ENCODE assay signal across 7 cellular contexts in the genomic region with DNA sequence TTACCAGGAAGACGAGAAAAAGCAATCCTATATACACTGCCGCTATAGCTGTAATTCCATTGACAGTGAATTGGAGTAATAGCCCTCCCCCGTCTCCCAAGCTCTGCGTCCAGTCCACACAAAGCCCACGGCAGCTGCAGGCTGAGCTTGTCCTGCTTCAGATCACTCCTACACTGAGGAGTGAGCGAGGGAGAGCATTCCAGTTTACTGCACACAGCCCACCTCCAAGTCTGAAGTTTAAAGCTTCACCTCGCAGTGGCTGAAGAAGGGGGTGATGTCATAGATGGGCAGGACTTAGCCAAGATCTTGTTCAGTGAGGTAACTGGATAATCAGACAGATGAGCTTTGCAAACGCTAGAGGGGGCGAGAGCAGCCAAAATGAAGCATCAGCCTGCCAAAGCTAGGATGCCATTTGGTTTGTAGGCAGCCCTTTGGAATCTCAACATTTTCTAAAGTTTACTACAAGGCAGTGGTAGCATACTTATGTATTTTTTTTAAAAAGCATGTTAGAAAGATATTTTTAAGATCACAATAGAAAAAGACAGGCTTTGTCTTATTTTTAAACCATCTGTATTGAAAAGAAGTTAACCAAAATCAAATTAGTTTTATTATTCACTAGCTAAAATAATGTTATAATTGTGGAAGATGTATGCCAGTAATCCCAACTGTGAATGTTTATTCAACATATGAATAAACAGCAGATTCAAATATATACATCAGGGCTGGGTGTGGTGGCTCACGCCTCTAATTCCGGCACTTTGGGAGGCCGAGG. TPM values are rescaled to one million over a fixed set of nuclear protein-coding genes. Genes with fewer than 3 reads are reported as not detected.
DNase-seq lines count a peak whose midpoint lies in the region; ATAC-seq, FAIRE-seq and TF ChIP-seq lines count a peak whose summit lies in the region.

A gene (minus strand): TSS at position 213 of the 772 bp plus-strand sequence. CDS start 10,106 bp downstream, outside the sequence.

- H4K20me1 ChIP-seq in HCT116 (ENCODE audit: insufficient read depth): no peaks in the 10 kb centered on the region

- no peaks in the 10 kb centered on the region for H3K9me2 ChIP-seq in HCT116 (ENCODE audit: insufficient read depth)

- CTCF ChIA-PET in HCT116 (lab: Charles Lee): no interaction called here
- CTCF ChIA-PET in Panc1 (lab: Charles Lee): interaction anchor here (0.6 kb wide), 1 partner anchor 13 kb away, joined by 3 read pairs; no protein-coding TSS in a partner anchor

- peak; percentile 80 for TF ChIP-seq RAD21 in HCT116 (IDR thresholded peaks at IDR 0.05; ENCODE audit: low read depth)

- POLR2A ChIA-PET in HCT116 (lab: Charles Lee) (no interaction called here), Panc1 (lab: Charles Lee) (no interaction called here)

- BruUV-seq in HCT116 (replicated peaks; lab: Mats Ljungman, UMichigan) (no TSS peak), Panc1 (replicated peaks; lab: Mats Ljungman, UMichigan) (no TSS peak)

- peaks cover 0 to 5% of the 10 kb centered on the region in 2 experiments; a peak in 1 of 4 replicates for H3K4me1 ChIP-seq in HCT116 (ENCODE audit: control insufficient read depth in 1 of 2, insufficient read depth in 2 of 2, low read length in 2 of 2)
- H3K4me1 ChIP-seq in Panc1 (ENCODE audit: control insufficient read depth, insufficient read depth, low read length): no peaks in the 10 kb centered on the region
- peaks cover 0 to 20% (median 5%) of the 10 kb centered on the region in 4 donors for H3K4me1 ChIP-seq in stomach

- TF ChIP-seq CTCF in HCT116 (IDR thresholded peaks at IDR 0.05 in 2 of 3, conservative IDR thresholded peaks at IDR 0.05 in 1 of 3; ENCODE audit: borderline replicate concordance in 1 of 3, insufficient read depth in 1 of 3, low read depth in 2 of 3, low read length in 2 of 3) (peak; percentile 36 to 70 (median 70); a peak in 5 of 6 replicates), LNCAP (IDR thresholded peaks at IDR 0.05) (peak; percentile 86), Panc1 (IDR thresholded peaks at IDR 0.05) (peak; percentile 75), stomach (IDR thresholded peaks at IDR 0.05) (peak in 5 of 7 experiments; percentile 43 to 91 (median 63))

- TF ChIP-seq POLR2A in GM12891 (IDR thresholded peaks at IDR 0.05; ENCODE audit: low read depth, low read length): no peak
- no peak for TF ChIP-seq POLR2A in HCT116 (IDR thresholded peaks at IDR 0.05; ENCODE audit: borderline replicate concordance, extremely low read depth, insufficient read depth, insufficient read length)
- peak in 2 of 4 donors; percentile 91 to 94 for TF ChIP-seq POLR2A in stomach (IDR thresholded peaks at IDR 0.05)

- peak within 1 kb of the TSS; percentile 67 for H2AFZ ChIP-seq in HCT116 (ENCODE audit: low read depth, low read length, poor library complexity, severe bottlenecking)

- in situ Hi-C loops in Panc1 (cut with HindIII; ENCODE audit: low pct_unique_long_range_greater_than_20kb, low sequenced_read_pairs): no loop called here

- peak within 1 kb of the TSS; percentile 5; the same call in 1 of the 2 replicates for H3K9ac ChIP-seq in HCT116 (ENCODE audit: low read length)

- H3K27ac ChIP-seq in HCT116 (ENCODE audit: low read depth, low read length) (no peak within 1 kb of the TSS), Panc1 (ENCODE audit: low read length) (no peak within 1 kb of the TSS), stomach (peak within 1 kb of the TSS; percentile 68 to 88 (median 82))

- intact Hi-C loops in HCT116 (cut with micrococcal nuclease): loop anchor here (1.0 to 10.0 kb wide), 3 partner anchors 377 to 900 kb away; no protein-coding TSS in a partner anchor
- intact Hi-C loops in Panc1 (cut with micrococcal nuclease; ENCODE audit: unreplicated experiment): no loop called here
- intact Hi-C loops in left colon (cut with DNase I, micrococcal nuclease): no loop called here
- intact Hi-C loops in stomach (cut with DNase I; ENCODE audit: low total_unique reads): no loop called here

- H3K36me3 ChIP-seq in HCT116 (ENCODE audit: control insufficient read depth in 1 of 2, insufficient read depth in 2 of 2, low read length in 2 of 2) (no peaks in the 10 kb centered on the region), Panc1 (ENCODE audit: control insufficient read depth, insufficient read depth, low read length) (no peaks in the 10 kb centered on the region), stomach (no peaks in the 10 kb centered on the region)

- DNase-seq in GM12891 (ENCODE audit: insufficient read length, low spot score): peak; percentile 4
- peak; percentile 83 for DNase-seq in HCT116 (ENCODE audit: low read depth, low spot score)
- DNase-seq in Panc1 (ENCODE audit: low read depth, low spot score): peak; percentile 78
- peak; percentile 61 to 89 for DNase-seq in dermis microvascular lymphatic vessel endothelial cell (ENCODE audit: low read depth in 2 of 2)
- DNase-seq in left colon: peak; percentile 72 to 79
- peak; percentile 85 for DNase-seq in stomach

- peak within 1 kb of the TSS; percentile 75 for H3K4me2 ChIP-seq in HCT116 (ENCODE audit: low read length)

- H3K27me3 ChIP-seq in HCT116 (ENCODE audit: insufficient read depth, low read length): no peaks in the 10 kb centered on the region
- H3K27me3 ChIP-seq in Panc1 (ENCODE audit: control insufficient read depth, insufficient read depth, low read length): no peaks in the 10 kb centered on the region
- no peaks in the 10 kb centered on the region for H3K27me3 ChIP-seq in stomach

- RAD21 ChIA-PET in HCT116 (lab: Charles Lee; ENCODE audit: low non-redundant PET in 1 of 2, low total read pairs in 2 of 2, uncharacterized antibody in 2 of 2, unreplicated experiment in 2 of 2): no interaction called here

- no peaks in the 10 kb centered on the region for H3K79me2 ChIP-seq in HCT116 (ENCODE audit: insufficient read depth, low read length)

- ATAC-seq in HCT116 (peak; percentile 99), Panc1 (peak; percentile 95), left colon (peak; percentile 98)

- H3K4me3 ChIP-seq in HCT116 (replicated peaks in 1 of 2; ENCODE audit: low read depth in 1 of 2, low read length in 2 of 2): peak within 1 kb of the TSS; percentile 43 to 55
- H3K4me3 ChIP-seq in Panc1 (ENCODE audit: low read depth in 2 of 2, low read length in 2 of 2): peak within 1 kb of the TSS; percentile 26 to 33
- peak within 1 kb of the TSS; percentile 46 to 55 (median 51) for H3K4me3 ChIP-seq in stomach

- peak; percentile 78 for FAIRE-seq in GM12891 (lab: Jason Lieb, UNC)

- 17 to 29% (median 23%) methylated on average over 12 of the region's 12 CpGs for WGBS in stomach, 5 donors

- TF ChIP-seq EP300 in stomach (IDR thresholded peaks at IDR 0.05): no peak

- H3K9me3 ChIP-seq in HCT116 (ENCODE audit: control insufficient read depth in 1 of 2, insufficient read depth in 1 of 2, low read depth in 1 of 2, low read length in 2 of 2): no peaks in the 10 kb centered on the region
- H3K9me3 ChIP-seq in Panc1 (ENCODE audit: control insufficient read depth, insufficient read depth, low read depth, low read length): no peaks in the 10 kb centered on the region
- H3K9me3 ChIP-seq in stomach: no peaks in the 10 kb centered on the region

TF ChIP-seq in GM12891, 5 proteins besides CTCF, POLR2A, EP300 and RAD21:
- TF ChIP-seq POU2F2 (IDR thresholded peaks at IDR 0.05; ENCODE audit: low read depth, low read length) (no peak), SPI1 (IDR thresholded peaks at IDR 0.05; ENCODE audit: low read depth, low read length) (no peak), TAF1 (IDR thresholded peaks at IDR 0.05; ENCODE audit: low read depth, low read length) (no peak), PAX5 (IDR thresholded peaks at IDR 0.05; ENCODE audit: insufficient read depth, low read length, severe bottlenecking) (no peak), POLR2AphosphoS5 (IDR thresholded peaks at IDR 0.05; ENCODE audit: low read depth, low read length) (no peak)
TF ChIP-seq in GM12891: peak in this region for 0.

TF ChIP-seq in HCT116, 20 proteins besides CTCF, POLR2A, EP300 and RAD21:
- TF ChIP-seq, protein P1, sequence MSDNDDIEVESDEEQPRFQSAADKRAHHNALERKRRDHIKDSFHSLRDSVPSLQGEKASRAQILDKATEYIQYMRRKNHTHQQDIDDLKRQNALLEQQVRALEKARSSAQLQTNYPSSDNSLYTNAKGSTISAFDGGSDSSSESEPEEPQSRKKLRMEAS (IDR thresholded peaks at IDR 0.05): no peak
- TF ChIP-seq SP1 (IDR thresholded peaks at IDR 0.05; ENCODE audit: low read depth) (no peak), POLR2AphosphoS5 (IDR thresholded peaks at IDR 0.05; ENCODE audit: low read depth, low read length) (0 out of 2 replicates have a peak, but pooled peaks have one; percentile 32), EZH2 (IDR thresholded peaks at IDR 0.05) (no peak), SRF (IDR thresholded peaks at IDR 0.05; ENCODE audit: low read depth) (no peak), JUND (IDR thresholded peaks at IDR 0.05) (no peak), YY1 (IDR thresholded peaks at IDR 0.05; ENCODE audit: extremely low read depth, insufficient replicate concordance, low read depth, low read length) (no peak), TCF7L2 (IDR thresholded peaks at IDR 0.05; ENCODE audit: borderline replicate concordance, extremely low read depth, insufficient read depth, insufficient read length) (no peak), CBX3 (IDR thresholded peaks at IDR 0.05; ENCODE audit: low read depth) (0 out of 2 replicates have a peak, but pooled peaks have one; percentile 21)
- TF ChIP-seq, protein P2, sequence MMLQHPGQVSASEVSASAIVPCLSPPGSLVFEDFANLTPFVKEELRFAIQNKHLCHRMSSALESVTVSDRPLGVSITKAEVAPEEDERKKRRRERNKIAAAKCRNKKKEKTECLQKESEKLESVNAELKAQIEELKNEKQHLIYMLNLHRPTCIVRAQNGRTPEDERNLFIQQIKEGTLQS (IDR thresholded peaks at IDR 0.05): no peak

RNA-seq across cellular contexts. Expression of the gene that starts here (rescaled TPM):
- not detected for polyA plus RNA-seq in GM12891 (2012; ENCODE audit: low read depth, missing spikeins)
- total RNA-seq in HCT116 (2021; ENCODE audit: unreplicated experiment): 1.5 TPM
- 0.06 and 0.27 TPM in 2 replicates for polyA plus RNA-seq in HCT116 (2012)
- 0.67 TPM for total RNA-seq in Panc1 (2021; ENCODE audit: unreplicated experiment)
- polyA plus RNA-seq in Panc1 (2012; ENCODE audit: insufficient read length): 0.19 TPM
- total RNA-seq in dermis microvascular lymphatic vessel endothelial cell: 0.90 and 1.4 TPM in 2 replicates
- 1 to 10 TPM; 1.3 to 4.2 TPM for total RNA-seq in left colon
- 10 to 100 TPM in 3 of 5 donors, 1 to 10 TPM in 1, not detected in 1; 2.3 to 38.2 (median 21.3) TPM for total RNA-seq in stomach
- 1 to 10 TPM; 1.7 to 8.0 (median 2.8) TPM for polyA plus RNA-seq in stomach

Comparison
In these comparisons a context has a peak if more than half of its experiments do, and no peak if none do; other contexts are left out.
1. Peak in DNase-seq, ATAC-seq and H3K4me3 ChIP-seq in Panc1; RNA of the gene not detected or under 1 TPM.
2. DNase-seq: peak in every context shown above with its lines; median percentile 85 in stomach; 83 in HCT116; 78 in Panc1; 76 in left colon; 75 in dermis microvascular lymphatic vessel endothelial cell; 4 in GM12891.
3. H3K27ac ChIP-seq: peak in stomach (5 of 5); none in HCT116 (single experiment) and Panc1 (single experiment).
4. Peak in every context shown above with its lines, with median percentiles within 50 percentile points of each other: ATAC-seq, H3K4me3 ChIP-seq and CTCF ChIP-seq.